In the genomic region with DNA sequence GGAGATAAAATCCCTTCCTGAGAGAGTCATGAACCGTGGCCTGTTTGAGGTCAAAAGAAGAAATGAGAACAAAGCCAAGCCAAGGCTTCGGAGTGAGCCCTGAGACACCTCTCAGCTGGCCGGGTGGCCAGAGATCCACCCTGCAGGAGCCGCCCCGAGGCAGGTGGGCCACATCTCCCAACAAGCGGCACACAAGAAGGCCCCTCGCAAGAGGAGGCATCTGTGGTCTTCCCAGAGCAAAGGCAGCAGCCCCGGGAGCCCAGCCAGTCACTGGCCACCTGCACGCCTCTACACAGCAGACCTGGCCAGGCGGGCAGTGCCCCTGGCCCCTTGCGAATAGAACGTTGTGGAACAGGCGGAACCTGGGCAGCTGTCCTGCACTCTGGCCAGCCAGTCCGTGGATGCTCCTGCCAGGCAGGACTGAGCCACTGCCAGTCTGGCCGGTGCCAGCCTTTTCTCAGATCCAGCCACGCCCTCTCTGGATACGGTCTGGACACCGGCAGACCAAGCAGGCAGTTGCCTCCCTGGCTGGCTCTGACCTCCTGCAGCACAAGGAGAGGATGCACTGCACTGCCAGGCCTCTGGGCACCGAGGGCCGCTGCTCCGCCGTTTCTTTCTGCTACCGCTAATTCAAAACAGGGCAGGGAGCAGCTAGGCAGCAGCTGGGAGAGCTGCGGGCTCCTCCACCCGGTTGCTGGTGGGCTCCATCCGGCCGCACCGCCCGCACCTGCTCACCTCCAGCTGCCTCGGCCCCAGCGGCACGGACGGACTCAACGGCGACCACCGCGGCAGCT, we compare ENCODE assay signal across 9 cellular contexts. TPM values are rescaled to one million over a fixed set of nuclear protein-coding genes. Genes with fewer than 3 reads are reported as not detected.
DNase-seq lines count a peak whose midpoint lies in the region; ATAC-seq and TF ChIP-seq lines count a peak whose summit lies in the region.
"Had no signal": no experiment of that assay in that cellular context is flagged by ENCODE, and none has a peak within 500 bp of the region (broad histone marks: within the 10 kb centered on the region; RNA-seq: fewer than 3 reads in every experiment).

No MANE protein-coding gene starts in this region.

- no peaks in the 10 kb centered on the region for H3K79me1 ChIP-seq in mesendoderm (ENCODE audit: low read length)

- H3K4me1 ChIP-seq in mesendoderm (ENCODE audit: control insufficient read depth, low read depth, low read length), result peaks cover 7% of the 10 kb centered on the region
- H3K4me1 ChIP-seq in tibial artery, result peaks cover 0 to 13% (median 6%) of the 10 kb centered on the region in 4 donors

- H4K8ac ChIP-seq in mesendoderm (ENCODE audit: low read depth, low read length), result no peak overlapping the region

- H3K18ac ChIP-seq in mesendoderm (ENCODE audit: low read length), result no peak overlapping the region

- no peak overlapping the region for H4K5ac ChIP-seq in mesendoderm (ENCODE audit: low read length)

- no CpG with 5 or more reads among the region's 37 CpGs for WGBS in mesendoderm (ENCODE audit: extremely low coverage, insufficient coverage, low lambda C conversion rate)

- H3K27ac ChIP-seq in coronary artery (no peak overlapping the region), mesendoderm (ENCODE audit: low read depth, low read length) (no peak overlapping the region), tibial artery (no peak overlapping the region)

- H3K36me3 ChIP-seq in mesendoderm (ENCODE audit: control insufficient read depth, insufficient read depth, low read length) (no peaks in the 10 kb centered on the region), tibial artery (no peaks in the 10 kb centered on the region)

- intact Hi-C loops in tibial artery (cut with DNase I; ENCODE audit: low total_unique reads), result no loop called here

- H3K4ac ChIP-seq in mesendoderm (ENCODE audit: low read depth, low read length), result no peak overlapping the region

- H3K4me3 ChIP-seq in coronary artery (peak overlapping the region; percentile 68), mesendoderm (ENCODE audit: low read length) (no peak overlapping the region), tibial artery (peak overlapping the region; percentile 26 to 35)

- no peak overlapping the region for H3K9ac ChIP-seq in mesendoderm (ENCODE audit: low read length)

- no peak overlapping the region for H3K23ac ChIP-seq in mesendoderm (ENCODE audit: low read length)

- H3K27me3 ChIP-seq in mesendoderm (ENCODE audit: insufficient read depth, low read length, poor library complexity), result no peaks in the 10 kb centered on the region
- peaks cover 0 to 29% of the 10 kb centered on the region in 2 donors for H3K27me3 ChIP-seq in tibial artery

- no peaks in the 10 kb centered on the region for H3K79me2 ChIP-seq in mesendoderm (ENCODE audit: control insufficient read depth, insufficient read depth, low read length)

- ATAC-seq in GM19351 (IDR thresholded peaks at IDR 0.05; ENCODE audit: unreplicated experiment), result no peak

- H2BK15ac ChIP-seq in mesendoderm (replicated peaks; ENCODE audit: low read depth), result no peak overlapping the region

- peak overlapping the region; percentile 35 for H3K56ac ChIP-seq in mesendoderm (ENCODE audit: low read length)

- H2BK5ac ChIP-seq in mesendoderm (ENCODE audit: low read length), result no peak overlapping the region

- H3K4me2 ChIP-seq in mesendoderm (ENCODE audit: low read length), result no peak overlapping the region

- no peak overlapping the region for H2BK120ac ChIP-seq in mesendoderm (ENCODE audit: low read depth, low read length)

- DNase-seq in activated CD8-positive, alpha-beta memory T cell treated with anti-CD3 and anti-CD28 coated beads for 24 hours, result peak; percentile 56
- DNase-seq in activated CD8-positive, alpha-beta memory T cell treated with anti-CD3 and anti-CD28 coated beads, Interleukin-2, amount 50 U/mL, for 48 hours, result no peak
- DNase-seq in coronary artery (ENCODE audit: low spot score) (no peak), mesendoderm (no peak), tibial artery (no peak), T-helper 2 cell (no peak), RKO (ENCODE audit: low spot score) (no peak)
- DNase-seq: AML-193 had no signal

- no peak overlapping the region for H2AK5ac ChIP-seq in mesendoderm (ENCODE audit: low read length)

- no peaks in the 10 kb centered on the region for H3K9me3 ChIP-seq in tibial artery

- no peak for TF ChIP-seq CTCF in coronary artery (IDR thresholded peaks at IDR 0.05)
- TF ChIP-seq CTCF in tibial artery (IDR thresholded peaks at IDR 0.05), result no peak

RNA-seq across cellular contexts. Expression of gene AFDN, which starts 30.6 kb away (rescaled TPM):
- polyA plus RNA-seq in mesendoderm (2013, experiment 1 of 2), result 115 TPM
- 113 TPM for polyA plus RNA-seq in mesendoderm (2013, experiment 2 of 2)
